ENCODE assay signal across 8 cellular contexts in the genomic region with DNA sequence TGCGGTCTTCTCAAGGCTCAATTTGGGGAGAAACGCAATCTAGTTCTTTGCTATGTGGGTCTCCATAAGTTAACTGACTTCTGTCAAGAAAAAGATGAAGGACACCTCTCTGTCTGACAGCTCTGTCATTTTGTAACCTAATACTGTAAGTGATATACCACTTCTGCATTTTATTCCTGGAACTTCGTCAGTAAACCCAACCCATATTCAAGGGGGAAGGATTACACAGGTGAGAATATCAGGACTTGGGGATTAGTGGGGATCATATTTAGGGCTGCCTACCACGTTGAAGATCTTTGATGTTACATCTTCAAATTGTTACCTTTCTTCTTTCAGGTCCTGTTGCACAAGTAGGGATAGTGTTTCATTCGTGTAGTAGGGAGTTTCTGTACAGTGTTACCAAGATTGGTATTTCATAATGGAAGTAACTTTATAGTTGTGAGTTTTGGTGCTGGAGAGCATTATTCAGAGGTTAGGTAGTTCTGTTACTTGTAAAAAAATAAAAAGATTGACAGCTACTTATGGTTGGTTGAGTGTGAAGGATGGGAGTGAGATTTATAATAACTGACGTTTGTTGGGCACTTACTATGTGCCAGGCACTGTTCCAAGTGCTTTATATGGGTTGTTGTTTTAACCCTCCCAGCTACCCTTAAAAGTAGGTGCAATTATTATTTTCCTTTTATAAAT. TPM values are rescaled to one million over a fixed set of nuclear protein-coding genes. Genes with fewer than 3 reads are reported as not detected.
A peak's percentile ranks its signal among the peaks of the same experiment; 100 is the strongest.
DNase-seq lines count a peak whose midpoint lies in the region; ATAC-seq, FAIRE-seq and TF ChIP-seq lines count a peak whose summit lies in the region.

No MANE protein-coding gene starts in this region.

- intact Hi-C loops in endothelial cell of umbilical vein (cut with micrococcal nuclease), result loop anchor here (5.0 kb wide), 1 partner anchor 76 kb away; no protein-coding TSS in a partner anchor
- intact Hi-C loops in thyroid gland (cut with DNase I), result no loop called here

- BruUV-seq in endothelial cell of umbilical vein (replicated peaks; lab: Mats Ljungman, UMichigan), result no TSS peak

- H3K4me1 ChIP-seq in endothelial cell of umbilical vein (ENCODE audit: control insufficient read depth, extremely low read depth, insufficient read depth, low read length) (peaks cover 8% of the 10 kb centered on the region), thyroid gland (peaks cover 14 to 20% of the 10 kb centered on the region in 2 donors)

- TF ChIP-seq POLR2A in endothelial cell of umbilical vein (IDR thresholded peaks at IDR 0.05; ENCODE audit: low read depth, low read length), result no peak
- TF ChIP-seq POLR2A in thyroid gland (IDR thresholded peaks at IDR 0.05), result no peak

- no peaks in the 10 kb centered on the region for H3K36me3 ChIP-seq in endothelial cell of umbilical vein (ENCODE audit: control insufficient read depth in 2 of 2, extremely low read depth in 1 of 2, insufficient read depth in 2 of 2, low read length in 2 of 2)
- peaks cover 0 to 6% of the 10 kb centered on the region in 2 donors for H3K36me3 ChIP-seq in thyroid gland

- peak overlapping the region; percentile 82 for H3K4me2 ChIP-seq in endothelial cell of umbilical vein (ENCODE audit: insufficient read depth, low read length)

- H3K9me3 ChIP-seq in endothelial cell of umbilical vein (replicated peaks; ENCODE audit: control insufficient read depth, insufficient read depth, low read length) (no peaks in the 10 kb centered on the region), thyroid gland (no peaks in the 10 kb centered on the region)

- dilution Hi-C loops in endothelial cell of umbilical vein (cut with MboI; ENCODE audit: extremely low pct_ligation_motif_present, low sequenced_read_pairs), result no loop called here

- ATAC-seq in GM18498 (IDR thresholded peaks at IDR 0.05; ENCODE audit: unreplicated experiment), result no peak

- no peak overlapping the region for H2AFZ ChIP-seq in endothelial cell of umbilical vein (ENCODE audit: low read depth, low read length)

- H3K27me3 ChIP-seq in endothelial cell of umbilical vein (ENCODE audit: control insufficient read depth in 2 of 2, insufficient read depth in 2 of 2, low read length in 2 of 2) (no peaks in the 10 kb centered on the region), thyroid gland (no peaks in the 10 kb centered on the region)

- DNase-seq in NOMO-1 treated with DMSO at 0.1 percent for 48 hours (lab: John Stamatoyannopoulos, UW; ENCODE audit: unreplicated experiment) (peak; percentile 36), NOMO-1 treated with dmso at 0.1 percent for 144 hours (lab: John Stamatoyannopoulos, UW; ENCODE audit: unreplicated experiment) (no peak), NCI-H2107 (lab: John Stamatoyannopoulos, UW) (peak; percentile 84), endothelial cell of umbilical vein (ENCODE audit: low read depth, low spot score) (no peak), skeletal muscle cell (ENCODE audit: low read depth) (no peak), thyroid gland (no peak), glomerular visceral epithelial cell (ENCODE audit: extremely low spot score) (no peak)

- H3K27ac ChIP-seq in endothelial cell of umbilical vein (ENCODE audit: insufficient read depth, low read depth, low read length), result no peak overlapping the region
- H3K27ac ChIP-seq in thyroid gland, result no peak overlapping the region

- POLR2A ChIA-PET in endothelial cell of umbilical vein (lab: Charles Lee), result no interaction called here

- 50 to 52% methylated on average over 6 of the region's 6 CpGs for WGBS in thyroid gland, 2 donors

- no peaks in the 10 kb centered on the region for H4K20me1 ChIP-seq in endothelial cell of umbilical vein (replicated peaks; ENCODE audit: control insufficient read depth, extremely low read depth, insufficient read depth, low read length)

- CTCF ChIA-PET in endothelial cell of umbilical vein (lab: Charles Lee), result interaction anchor here (0.6 to 1.5 kb wide), 2 partner anchors 29 to 1077 kb away, joined by 3 to 4 read pairs; no protein-coding TSS in a partner anchor

- H3K9me1 ChIP-seq in endothelial cell of umbilical vein (replicated peaks; ENCODE audit: control insufficient read depth, extremely low read depth, insufficient read depth, low read length), result no peaks in the 10 kb centered on the region

- H3K9ac ChIP-seq in endothelial cell of umbilical vein (replicated peaks; ENCODE audit: extremely low read depth, insufficient read depth, low read length), result no peak overlapping the region

- no peak for FAIRE-seq in endothelial cell of umbilical vein (lab: Jason Lieb, UNC)

- peak overlapping the region in 1 of 3 experiments; percentile 81 for H3K4me3 ChIP-seq in endothelial cell of umbilical vein (replicated peaks in 1 of 3; ENCODE audit: insufficient read depth in 1 of 3, low read depth in 1 of 3, low read length in 3 of 3)
- peak overlapping the region; percentile 94 for H3K4me3 ChIP-seq in skeletal muscle cell (ENCODE audit: low read depth, low read length)
- peak overlapping the region in 1 of 3 donors; percentile 97 for H3K4me3 ChIP-seq in thyroid gland (replicated peaks in 1 of 3)

- TF ChIP-seq CTCF in endothelial cell of umbilical vein (IDR thresholded peaks at IDR 0.05; ENCODE audit: extremely low read depth in 1 of 2, insufficient read depth in 1 of 2, low read depth in 1 of 2, low read length in 2 of 2), result no peak
- no peak for TF ChIP-seq CTCF in thyroid gland (IDR thresholded peaks at IDR 0.05)

- peaks cover 20% of the 10 kb centered on the region for H3K79me2 ChIP-seq in endothelial cell of umbilical vein (ENCODE audit: control insufficient read depth, insufficient read depth, low read length)

TF ChIP-seq in endothelial cell of umbilical vein, 7 proteins besides CTCF, POLR2A, EP300 and RAD21:
- no peak for TF ChIP-seq FOS (IDR thresholded peaks at IDR 0.05; ENCODE audit: borderline replicate concordance, insufficient read depth, low read length)
- TF ChIP-seq GATA2 (IDR thresholded peaks at IDR 0.05; ENCODE audit: insufficient read depth, insufficient read length, low read depth, low read length), result no peak
- no peak for TF ChIP-seq EZH2 (IDR thresholded peaks at IDR 0.05; ENCODE audit: borderline replicate concordance, low read depth, low read length, severe bottlenecking)
- TF ChIP-seq, protein P1, sequence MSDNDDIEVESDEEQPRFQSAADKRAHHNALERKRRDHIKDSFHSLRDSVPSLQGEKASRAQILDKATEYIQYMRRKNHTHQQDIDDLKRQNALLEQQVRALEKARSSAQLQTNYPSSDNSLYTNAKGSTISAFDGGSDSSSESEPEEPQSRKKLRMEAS (IDR thresholded peaks at IDR 0.05; ENCODE audit: insufficient read depth, insufficient read length), result no peak
- no peak for TF ChIP-seq POLR2AphosphoS5 (IDR thresholded peaks at IDR 0.05; ENCODE audit: insufficient read depth, low read depth, low read length)
- no peak for TF ChIP-seq MYC (IDR thresholded peaks at IDR 0.05; ENCODE audit: low read depth, low read length)
- TF ChIP-seq JUN (IDR thresholded peaks at IDR 0.05; ENCODE audit: borderline replicate concordance, insufficient read depth, insufficient read length, low read depth), result no peak
TF ChIP-seq in endothelial cell of umbilical vein: peak in this region for 0.

RNA-seq across cellular contexts. Expression of a gene that starts 1.6 kb away (rescaled TPM):
- 16.2 and 16.4 TPM in 2 replicates for total RNA-seq in endothelial cell of umbilical vein
- 6.8 and 9.1 TPM in 2 replicates for polyA plus RNA-seq in endothelial cell of umbilical vein
- 5.0 and 5.1 TPM in 2 replicates for polyA plus RNA-seq in endothelial cell of umbilical vein (2011; cell fraction: cytosol; rRNA removed)
- 19.5 and 22.2 TPM in 2 replicates for polyA plus RNA-seq in endothelial cell of umbilical vein (2011; cell fraction: nucleus; rRNA removed)
- 9.8 and 11.1 TPM in 2 replicates for polyA plus RNA-seq in endothelial cell of umbilical vein (2012)
- 22.3 and 30.4 TPM in 2 replicates for polyA minus RNA-seq in endothelial cell of umbilical vein
- polyA minus RNA-seq in endothelial cell of umbilical vein (2011; cell fraction: cytosol; rRNA and poly(A)+ RNA removed), result 4.6 TPM
- 58.0 and 59.8 TPM in 2 replicates for polyA minus RNA-seq in endothelial cell of umbilical vein (2011; cell fraction: nucleus; rRNA and poly(A)+ RNA removed)
- total RNA-seq in thyroid gland, result 10 to 100 TPM; 26.3 to 43.8 (median 39.4) TPM

Comparison
In these comparisons a context has a peak if more than half of its experiments do, and no peak if none do; other contexts are left out.
1. DNase-seq: peak in NOMO-1 treated with DMSO at 0.1 percent for 48 hours (single experiment) and NCI-H2107 (single experiment); none in NOMO-1 treated with dmso at 0.1 percent for 144 hours (single experiment), endothelial cell of umbilical vein (single experiment), skeletal muscle cell (single experiment), thyroid gland (0 of 2) and glomerular visceral epithelial cell (single experiment).